ENCODE assay signal across 29 cellular contexts in genomic region chr1:216905781-216906180, GRCh38.
"Had no signal": no experiment of that assay in that cellular context is flagged by ENCODE, and none has a peak within 500 bp of the region (broad histone marks: within the 10 kb centered on the region; RNA-seq: fewer than 3 reads in every experiment).

No MANE protein-coding gene starts in this region.

- H3K36me3 Mint-ChIP-seq: activated naive CD8-positive, alpha-beta T cell had no signal

- H3K4me3 ChIP-seq: esophagus squamous epithelium, gastroesophageal sphincter had no signal

- H3K4me3 Mint-ChIP-seq: activated B cell treated with CpG ODN at 0.5 μM for 24 hours; activated naive CD8-positive, alpha-beta T cell; activated T-cell treated with anti-CD3 and anti-CD28 coated beads, Interleukin-2, amount 50 U/mL, for 24 hours; activated T-cell treated with anti-CD3 and anti-CD28 coated beads, Interleukin-2, amount 50 U/mL, for 72 hours; T-helper 17 cell; T-helper 2 cell treated with Interferon-gamma antibody and Interleukin-4, amounts not matched to agents 5 μg/mL and 100 μg/mL, for 36 hours had no signal

- H3K4me1 ChIP-seq: gastroesophageal sphincter had no signal

- H3K36me3 ChIP-seq: brain microvascular endothelial cell, esophagus squamous epithelium, gastroesophageal sphincter, WERI-Rb-1 had no signal

- H3K27me3 ChIP-seq: brain microvascular endothelial cell, esophagus squamous epithelium, gastroesophageal sphincter had no signal

- H3K27ac Mint-ChIP-seq: activated B cell treated with CpG ODN at 0.5 μM for 24 hours; activated naive CD8-positive, alpha-beta T cell; activated T-cell treated with anti-CD3 and anti-CD28 coated beads, Interleukin-2, amount 50 U/mL, for 24 hours; activated T-cell treated with anti-CD3 and anti-CD28 coated beads, Interleukin-2, amount 50 U/mL, for 72 hours; T-helper 17 cell; T-helper 2 cell treated with Interferon-gamma antibody and Interleukin-4, amounts not matched to agents 5 μg/mL and 100 μg/mL, for 36 hours had no signal

- H3K9me3 Mint-ChIP-seq: activated B cell treated with CpG ODN at 0.5 μM for 24 hours had no signal

- H3K4me1 Mint-ChIP-seq: activated B cell treated with CpG ODN at 0.5 μM for 24 hours, T-helper 17 cell had no signal

- H3K27ac ChIP-seq: brain microvascular endothelial cell, esophagus squamous epithelium, gastroesophageal sphincter, WERI-Rb-1 had no signal

- DNase-seq: activated B cell treated with CpG ODN at 0.5 μM for 24 hours; activated CD4-positive, alpha-beta T cell treated with anti-CD3 and anti-CD28 coated beads for 48 hours; activated CD4-positive, alpha-beta T cell treated with anti-CD3 and anti-CD28 coated beads, Interleukin-2, amount 50 U/mL, for 1 hour; activated CD4-positive, alpha-beta T cell treated with anti-CD3 and anti-CD28 coated beads, Interleukin-2, amount 50 U/mL, for 48 hours; activated CD8-positive, alpha-beta memory T cell treated with anti-CD3 and anti-CD28 coated beads, Interleukin-2, amount 50 U/mL, for 48 hours; activated effector memory CD4-positive, alpha-beta T cell treated with Interleukin-2 at 50 U/mL for 16 hours; activated gamma-delta T cell treated with Interleukin-2 at 50 U/mL for 16 hours; activated naive CD4-positive, alpha-beta T cell treated with anti-CD3 and anti-CD28 coated beads, Interleukin-2, amount 50 U/mL, for 16 hours; activated naive CD4-positive, alpha-beta T cell treated with Interleukin-2 at 50 U/mL for 16 hours; activated T-cell treated with anti-CD3 and anti-CD28 coated beads for 4 hours; activated T-cell treated with anti-CD3 and anti-CD28 coated beads, Interleukin-2, amount 50 U/mL, for 24 hours; activated T-cell treated with anti-CD3 and anti-CD28 coated beads, Interleukin-2, amount 50 U/mL, for 72 hours; amniotic stem cell; anterior cingulate cortex; brain microvascular endothelial cell; caudate nucleus; cortex of kidney; effector memory CD4-positive, alpha-beta T cell; erythroblast; esophagus squamous epithelium; foreskin melanocyte; head of caudate nucleus; T-helper 1 cell; T-helper 17 cell; T1000; WERI-Rb-1 had no signal

- H3K9me3 ChIP-seq: esophagus squamous epithelium, gastroesophageal sphincter had no signal

- H3K27me3 Mint-ChIP-seq: activated B cell treated with CpG ODN at 0.5 μM for 24 hours; activated naive CD8-positive, alpha-beta T cell; activated T-cell treated with anti-CD3 and anti-CD28 coated beads, Interleukin-2, amount 50 U/mL, for 24 hours; T-helper 17 cell had no signal
